1 cellular context compared by ENCODE assay signal in the genomic region with DNA sequence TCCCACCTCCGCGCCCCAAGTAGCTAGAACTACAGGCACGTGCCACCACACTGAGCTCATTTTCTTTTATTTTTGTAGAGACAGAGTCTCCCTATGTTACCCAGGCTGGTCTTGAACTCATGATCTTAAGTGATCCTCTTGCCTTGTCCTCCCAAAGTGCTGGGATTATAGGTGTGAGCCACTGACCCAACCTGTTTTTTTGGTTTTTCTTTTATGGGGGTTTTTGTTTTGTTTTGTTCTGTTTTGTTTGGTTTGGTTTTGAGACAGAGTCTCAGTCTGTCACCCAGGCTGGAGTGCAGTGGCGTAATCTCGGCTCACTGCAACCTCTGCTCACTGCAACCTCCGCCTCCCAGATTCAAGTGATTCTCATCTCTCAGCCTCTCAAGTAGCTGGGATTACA.
TF ChIP-seq lines count a peak whose summit lies in the region.

No MANE protein-coding gene starts in this region.

TF ChIP-seq in GM12878, 131 proteins besides CTCF, POLR2A, EP300 and RAD21:
- TF ChIP-seq REST (IDR thresholded peaks at IDR 0.05; ENCODE audit: low read depth, low read length) (no peak), HDGF (IDR thresholded peaks at IDR 0.05) (no peak), NRF1 (conservative IDR thresholded peaks at IDR 0.05; ENCODE audit: low read depth, low read length) (no peak)
- TF ChIP-seq, protein P1, sequence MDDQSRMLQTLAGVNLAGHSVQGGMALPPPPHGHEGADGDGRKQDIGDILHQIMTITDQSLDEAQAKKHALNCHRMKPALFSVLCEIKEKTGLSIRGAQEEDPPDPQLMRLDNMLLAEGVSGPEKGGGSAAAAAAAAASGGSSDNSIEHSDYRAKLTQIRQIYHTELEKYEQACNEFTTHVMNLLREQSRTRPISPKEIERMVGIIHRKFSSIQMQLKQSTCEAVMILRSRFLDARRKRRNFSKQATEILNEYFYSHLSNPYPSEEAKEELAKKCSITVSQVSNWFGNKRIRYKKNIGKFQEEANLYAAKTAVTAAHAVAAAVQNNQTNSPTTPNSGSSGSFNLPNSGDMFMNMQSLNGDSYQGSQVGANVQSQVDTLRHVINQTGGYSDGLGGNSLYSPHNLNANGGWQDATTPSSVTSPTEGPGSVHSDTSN (IDR thresholded peaks at IDR 0.05; ENCODE audit: insufficient replicate concordance, low read depth, low read length) = no peak
- TF ChIP-seq, protein P2, sequence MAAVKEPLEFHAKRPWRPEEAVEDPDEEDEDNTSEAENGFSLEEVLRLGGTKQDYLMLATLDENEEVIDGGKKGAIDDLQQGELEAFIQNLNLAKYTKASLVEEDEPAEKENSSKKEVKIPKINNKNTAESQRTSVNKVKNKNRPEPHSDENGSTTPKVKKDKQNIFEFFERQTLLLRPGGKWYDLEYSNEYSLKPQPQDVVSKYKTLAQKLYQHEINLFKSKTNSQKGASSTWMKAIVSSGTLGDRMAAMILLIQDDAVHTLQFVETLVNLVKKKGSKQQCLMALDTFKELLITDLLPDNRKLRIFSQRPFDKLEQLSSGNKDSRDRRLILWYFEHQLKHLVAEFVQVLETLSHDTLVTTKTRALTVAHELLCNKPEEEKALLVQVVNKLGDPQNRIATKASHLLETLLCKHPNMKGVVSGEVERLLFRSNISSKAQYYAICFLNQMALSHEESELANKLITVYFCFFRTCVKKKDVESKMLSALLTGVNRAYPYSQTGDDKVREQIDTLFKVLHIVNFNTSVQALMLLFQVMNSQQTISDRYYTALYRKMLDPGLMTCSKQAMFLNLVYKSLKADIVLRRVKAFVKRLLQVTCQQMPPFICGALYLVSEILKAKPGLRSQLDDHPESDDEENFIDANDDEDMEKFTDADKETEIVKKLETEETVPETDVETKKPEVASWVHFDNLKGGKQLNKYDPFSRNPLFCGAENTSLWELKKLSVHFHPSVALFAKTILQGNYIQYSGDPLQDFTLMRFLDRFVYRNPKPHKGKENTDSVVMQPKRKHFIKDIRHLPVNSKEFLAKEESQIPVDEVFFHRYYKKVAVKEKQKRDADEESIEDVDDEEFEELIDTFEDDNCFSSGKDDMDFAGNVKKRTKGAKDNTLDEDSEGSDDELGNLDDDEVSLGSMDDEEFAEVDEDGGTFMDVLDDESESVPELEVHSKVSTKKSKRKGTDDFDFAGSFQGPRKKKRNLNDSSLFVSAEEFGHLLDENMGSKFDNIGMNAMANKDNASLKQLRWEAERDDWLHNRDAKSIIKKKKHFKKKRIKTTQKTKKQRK (IDR thresholded peaks at IDR 0.05; ENCODE audit: low read depth, low read length) = no peak
